22 cellular contexts compared by ENCODE assay signal in the genomic region with DNA sequence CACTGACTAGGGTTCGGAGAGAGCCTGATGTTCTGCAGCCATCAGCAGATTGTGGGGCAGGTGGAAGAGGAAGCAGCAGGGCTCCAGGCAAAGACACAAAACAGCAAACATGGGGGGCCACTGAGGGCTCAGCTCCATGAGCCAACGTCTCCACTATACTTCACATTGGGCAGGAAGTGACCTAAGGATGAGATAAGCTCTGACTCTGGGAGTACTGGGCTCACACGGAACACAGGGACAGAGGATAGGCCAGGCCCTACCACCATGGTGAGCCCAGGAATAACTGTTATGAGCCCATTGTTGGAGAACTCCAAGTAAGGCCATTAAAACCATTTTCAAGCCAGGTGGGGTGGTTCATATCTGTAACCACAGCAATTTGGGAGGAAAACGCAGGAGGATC. TPM values are rescaled to one million over a fixed set of nuclear protein-coding genes. Genes with fewer than 3 reads are reported as not detected.
DNase-seq lines count a peak whose midpoint lies in the region; ATAC-seq lines count a peak whose summit lies in the region.
"Had no signal": no experiment of that assay in that cellular context is flagged by ENCODE, and none has a peak within 500 bp of the region (broad histone marks: within the 10 kb centered on the region; RNA-seq: fewer than 3 reads in every experiment).

No MANE protein-coding gene starts in this region.

- no peaks in the 10 kb centered on the region for H3K9me3 Mint-ChIP-seq in activated naive CD4-positive, alpha-beta T cell treated with anti-CD3 and anti-CD28 coated beads for 36 hours
- H3K9me3 Mint-ChIP-seq in activated T-helper 17 cell treated with anti-CD3 and anti-CD28 coated beads, Interleukin-2, amount 50 U/mL, for 72 hours = no peaks in the 10 kb centered on the region
- no peaks in the 10 kb centered on the region for H3K9me3 Mint-ChIP-seq in stimulated activated effector memory CD8-positive, alpha-beta T cell treated with anti-CD3 and anti-CD28 coated beads, Interleukin-12 subunit alpha, Interleukin-12 subunit beta, amount 100 ng/mL, for 72 hours
- H3K9me3 Mint-ChIP-seq: CD14-positive monocyte; CD8-positive, alpha-beta memory T cell had no signal

- intact Hi-C loops in activated naive CD4-positive, alpha-beta T cell treated with anti-CD3 and anti-CD28 coated beads for 36 hours (cut with micrococcal nuclease) = no loop called here

- H3K4me3 Mint-ChIP-seq in activated naive CD4-positive, alpha-beta T cell treated with anti-CD3 and anti-CD28 coated beads for 36 hours = no peak overlapping the region
- no peak overlapping the region for H3K4me3 Mint-ChIP-seq in activated T-helper 17 cell treated with anti-CD3 and anti-CD28 coated beads, Interleukin-2, amount 50 U/mL, for 72 hours
- H3K4me3 Mint-ChIP-seq in stimulated activated effector memory CD8-positive, alpha-beta T cell treated with anti-CD3 and anti-CD28 coated beads, Interleukin-12 subunit alpha, Interleukin-12 subunit beta, amount 100 ng/mL, for 72 hours = no peak overlapping the region
- H3K4me3 Mint-ChIP-seq: CD14-positive monocyte; CD8-positive, alpha-beta memory T cell had no signal

- ATAC-seq in activated T-helper 17 cell treated with anti-CD3 and anti-CD28 coated beads, Interleukin-2, amount 50 U/mL, for 72 hours (replicated peaks) = no peak
- no peak for ATAC-seq in stimulated activated effector memory CD8-positive, alpha-beta T cell treated with anti-CD3 and anti-CD28 coated beads, Interleukin-12 subunit alpha, Interleukin-12 subunit beta, amount 100 ng/mL, for 72 hours
- ATAC-seq in GM18502 (IDR thresholded peaks at IDR 0.05; ENCODE audit: poor library complexity, unreplicated experiment) = no peak
- ATAC-seq: GM12878, HepG2 had no signal

- peaks cover 23% of the 10 kb centered on the region for H3K36me3 Mint-ChIP-seq in activated naive CD4-positive, alpha-beta T cell treated with anti-CD3 and anti-CD28 coated beads for 36 hours (ENCODE audit: low read depth)
- H3K36me3 Mint-ChIP-seq in activated T-helper 17 cell treated with anti-CD3 and anti-CD28 coated beads, Interleukin-2, amount 50 U/mL, for 72 hours (ENCODE audit: low read depth) = peaks cover 68% of the 10 kb centered on the region
- H3K36me3 Mint-ChIP-seq in stimulated activated effector memory CD8-positive, alpha-beta T cell treated with anti-CD3 and anti-CD28 coated beads, Interleukin-12 subunit alpha, Interleukin-12 subunit beta, amount 100 ng/mL, for 72 hours = peaks cover 70% of the 10 kb centered on the region

- DNase-seq in activated naive CD4-positive, alpha-beta T cell treated with anti-CD3 and anti-CD28 coated beads for 36 hours = no peak
- DNase-seq in activated naive CD4-positive, alpha-beta T cell treated with anti-CD3 and anti-CD28 coated beads, Interleukin-2, amount 50 U/mL, for 16 hours = no peak
- DNase-seq in NCI-H226 (peak; percentile 55), NCI-H526 treated with DMSO at 0.1 percent for 48 hours (lab: John Stamatoyannopoulos, UW) (no peak), kidney glomerular epithelial cell (lab: John Stamatoyannopoulos, UW) (no peak)
- DNase-seq in stimulated activated effector memory CD8-positive, alpha-beta T cell treated with anti-CD3 and anti-CD28 coated beads, Interleukin-12 subunit alpha, Interleukin-12 subunit beta, amount 100 ng/mL, for 72 hours (ENCODE audit: low spot score in 2 of 2) = no peak
- DNase-seq: BE2C; CD8-positive, alpha-beta memory T cell; GDM1; HCEC 1CT; Kasumi-1; MG63; NCI-H2029; NCI-H446 treated with DMSO at 0.1 percent for 48 hours; NCI-H69; SIG-M5; SW 1271 had no signal

- peak overlapping the region; percentile 3 for H3K27ac Mint-ChIP-seq in activated naive CD4-positive, alpha-beta T cell treated with anti-CD3 and anti-CD28 coated beads for 36 hours
- H3K27ac Mint-ChIP-seq in activated T-helper 17 cell treated with anti-CD3 and anti-CD28 coated beads, Interleukin-2, amount 50 U/mL, for 72 hours = peak overlapping the region; percentile 6
- H3K27ac Mint-ChIP-seq in stimulated activated effector memory CD8-positive, alpha-beta T cell treated with anti-CD3 and anti-CD28 coated beads, Interleukin-12 subunit alpha, Interleukin-12 subunit beta, amount 100 ng/mL, for 72 hours = peak overlapping the region; percentile 18

- H3K4me1 Mint-ChIP-seq in activated naive CD4-positive, alpha-beta T cell treated with anti-CD3 and anti-CD28 coated beads for 36 hours (ENCODE audit: low read depth) = peaks cover 8% of the 10 kb centered on the region
- H3K4me1 Mint-ChIP-seq in activated T-helper 17 cell treated with anti-CD3 and anti-CD28 coated beads, Interleukin-2, amount 50 U/mL, for 72 hours = peaks cover 5% of the 10 kb centered on the region
- peaks cover 8% of the 10 kb centered on the region for H3K4me1 Mint-ChIP-seq in stimulated activated effector memory CD8-positive, alpha-beta T cell treated with anti-CD3 and anti-CD28 coated beads, Interleukin-12 subunit alpha, Interleukin-12 subunit beta, amount 100 ng/mL, for 72 hours

- CTCF ChIA-PET in activated naive CD4-positive, alpha-beta T cell treated with anti-CD3 and anti-CD28 coated beads for 36 hours (lab: Charles Lee) = no interaction called here

- no peaks in the 10 kb centered on the region for H3K27me3 Mint-ChIP-seq in activated naive CD4-positive, alpha-beta T cell treated with anti-CD3 and anti-CD28 coated beads for 36 hours (ENCODE audit: low read depth)
- H3K27me3 Mint-ChIP-seq in activated T-helper 17 cell treated with anti-CD3 and anti-CD28 coated beads, Interleukin-2, amount 50 U/mL, for 72 hours = no peaks in the 10 kb centered on the region
- H3K27me3 Mint-ChIP-seq: CD8-positive, alpha-beta memory T cell had no signal

RNA-seq across cellular contexts. Expression of gene MRPS24, which starts 14.9 kb away (rescaled TPM):
- 100 to 1,000 TPM; 153 TPM for total RNA-seq in activated naive CD4-positive, alpha-beta T cell treated with anti-CD3 and anti-CD28 coated beads for 36 hours
- total RNA-seq in activated T-helper 17 cell treated with anti-CD3 and anti-CD28 coated beads, Interleukin-2, amount 50 U/mL, for 72 hours = 100 to 1,000 TPM in 1 of 2 donors, 10 to 100 TPM in 1; 68.0 to 113 TPM

RNA-seq across cellular contexts. Expression of gene URGCP, which starts 22.2 kb away (rescaled TPM):
- total RNA-seq in activated naive CD4-positive, alpha-beta T cell treated with anti-CD3 and anti-CD28 coated beads for 36 hours = 10 to 100 TPM; 21.5 to 23.9 TPM
- 10 to 100 TPM; 19.0 to 27.5 TPM for total RNA-seq in activated T-helper 17 cell treated with anti-CD3 and anti-CD28 coated beads, Interleukin-2, amount 50 U/mL, for 72 hours

RNA-seq across cellular contexts. Expression of gene UBE2D4, which starts 42.0 kb away (rescaled TPM):
- 10 to 100 TPM; 11.4 to 12.8 TPM for total RNA-seq in activated naive CD4-positive, alpha-beta T cell treated with anti-CD3 and anti-CD28 coated beads for 36 hours
- total RNA-seq in activated T-helper 17 cell treated with anti-CD3 and anti-CD28 coated beads, Interleukin-2, amount 50 U/mL, for 72 hours = 1 to 10 TPM; 3.0 to 8.3 TPM
